8 cellular contexts compared by ENCODE assay signal in the genomic region with DNA sequence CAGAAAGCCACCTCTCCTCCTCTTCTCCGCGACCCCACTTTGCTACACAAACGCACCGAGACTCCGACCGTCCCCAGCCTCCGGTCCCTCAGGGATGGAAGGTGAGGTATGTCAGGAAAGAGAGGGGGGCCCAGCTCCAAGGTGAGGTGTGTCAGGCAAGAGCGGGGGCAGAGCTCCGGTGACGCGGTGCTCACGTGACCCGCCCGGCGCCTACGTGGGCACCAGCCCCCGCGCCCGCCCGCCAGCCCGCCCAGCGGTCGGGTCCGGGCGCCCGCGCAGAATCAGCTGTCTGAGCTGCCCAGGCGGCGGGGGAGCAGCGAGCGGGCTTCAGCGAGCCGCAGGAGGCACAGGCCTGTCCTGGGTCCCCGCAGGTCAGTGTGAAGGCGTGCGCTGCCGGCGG. TPM values are rescaled to one million over a fixed set of nuclear protein-coding genes. Genes with fewer than 3 reads are reported as not detected.
DNase-seq lines count a peak whose midpoint lies in the region; ATAC-seq, FAIRE-seq and TF ChIP-seq lines count a peak whose summit lies in the region.
"Not testable (repeated sequence)": the region's sequence is repeated elsewhere in the genome, so short reads cannot be mapped to it uniquely, and the experiment has no call there.

A gene (plus strand): TSS at position 244 of the 400 bp plus-strand sequence. CDS start 1,152 bp downstream, outside the sequence.

- peak within 1 kb of the TSS; percentile 33 for H3K4me3 ChIP-seq in BE2C (ENCODE audit: low read depth, low read length)
- peak within 1 kb of the TSS; percentile 55 for H3K4me3 ChIP-seq in endocrine pancreas (ENCODE audit: control insufficient read depth, insufficient read depth, low read length)
- peak within 1 kb of the TSS; percentile 41 to 45 for H3K4me3 ChIP-seq in kidney (ENCODE audit: low read length in 2 of 2)
- H3K4me3 ChIP-seq in pancreas: peak within 1 kb of the TSS in 2 of 4 donors; percentile 1 to 18
- peak within 1 kb of the TSS; percentile 22 to 41 (median 30) for H3K4me3 ChIP-seq in stomach

- FAIRE-seq in kidney (lab: Jason Lieb, UNC); pancreas (lab: Jason Lieb, UNC): not testable (repeated sequence)

- peak within 1 kb of the TSS; percentile 72 for H3K9ac ChIP-seq in endocrine pancreas (ENCODE audit: control insufficient read depth, insufficient read depth, low read length)
- H3K9ac ChIP-seq in kidney (ENCODE audit: low read length in 2 of 2): not testable (repeated sequence)

- not testable (repeated sequence) for TF ChIP-seq POLR2A in stomach (IDR thresholded peaks at IDR 0.05)

- H3K27ac ChIP-seq in kidney (ENCODE audit: low read depth in 2 of 2, low read length in 2 of 2); pancreas: not testable (repeated sequence)
- peak within 1 kb of the TSS in 3 of 5 donors; percentile 15 to 78 (median 48) for H3K27ac ChIP-seq in stomach

- DNase-seq in BE2C: peak; percentile 11
- peak; percentile 56 for DNase-seq in NCI-H1105 (lab: John Stamatoyannopoulos, UW)
- DNase-seq in T-cell: peak in 9 of 34 experiments; percentile 1 to 19 (median 7)
- not testable (repeated sequence) for DNase-seq in kidney, stomach
- peak in 4 of 6 donors; percentile 10 to 56 (median 16) for DNase-seq in pancreas

- intact Hi-C loops in kidney (cut with DNase I); pancreas (cut with DNase I); stomach (cut with DNase I; ENCODE audit: low total_unique reads): not testable (repeated sequence)

- H3K36me3 ChIP-seq in BE2C; endocrine pancreas (ENCODE audit: control insufficient read depth, insufficient read depth, low read length); kidney (ENCODE audit: control insufficient read depth in 1 of 2, insufficient read depth in 2 of 2, low read length in 2 of 2); pancreas; stomach: not testable (repeated sequence)

- POLR2A ChIA-PET in T-cell (lab: Charles Lee): not testable (repeated sequence)

- H3K36me3 Mint-ChIP-seq in T-cell; activated naive CD4-positive, alpha-beta T cell treated with anti-CD3 and anti-CD28 coated beads, Interleukin-2, amount 50 U/mL, for 24 hours: not testable (repeated sequence)

- 1 to 27% methylated on average over 28 to 33 of the region's 38 CpGs for WGBS in pancreas, 2 donors
- WGBS in stomach, 5 donors: 0 to 46% (median 10%) methylated on average over 7 to 27 of the region's 38 CpGs

- not testable (repeated sequence) for H3K9me3 Mint-ChIP-seq in T-cell; activated naive CD4-positive, alpha-beta T cell treated with anti-CD3 and anti-CD28 coated beads, Interleukin-2, amount 50 U/mL, for 24 hours

- peak within 1 kb of the TSS in 1 of 2 donors; percentile 37 for H3K27ac Mint-ChIP-seq in T-cell
- H3K27ac Mint-ChIP-seq in activated naive CD4-positive, alpha-beta T cell treated with anti-CD3 and anti-CD28 coated beads, Interleukin-2, amount 50 U/mL, for 24 hours: not testable (repeated sequence)

- peaks cover 7 to 13% (median 8%) of the 10 kb centered on the region in 3 donors for H3K4me1 Mint-ChIP-seq in T-cell
- not testable (repeated sequence) for H3K4me1 Mint-ChIP-seq in activated naive CD4-positive, alpha-beta T cell treated with anti-CD3 and anti-CD28 coated beads, Interleukin-2, amount 50 U/mL, for 24 hours

- H3K27me3 ChIP-seq in BE2C; endocrine pancreas (ENCODE audit: control insufficient read depth, insufficient read depth, low read length): not testable (repeated sequence)
- peaks cover 0 to 24% (median 0%) of the 10 kb centered on the region in 4 donors for H3K27me3 ChIP-seq in pancreas
- H3K27me3 ChIP-seq in stomach: peaks cover 0 to 33% (median 13%) of the 10 kb centered on the region in 3 donors

- ATAC-seq in T-cell (replicated peaks in 1 of 4) (peak; percentile 40 to 71 (median 46)), pancreas (peak; percentile 68 to 89 (median 86))

- H3K9me3 ChIP-seq in BE2C; endocrine pancreas (ENCODE audit: control insufficient read depth, low read length); kidney (ENCODE audit: control insufficient read depth in 1 of 2, low read length in 2 of 2); pancreas; stomach: not testable (repeated sequence)

- CTCF ChIA-PET in T-cell (lab: Charles Lee): not testable (repeated sequence)

- not testable (repeated sequence) for H3K4me1 ChIP-seq in BE2C; endocrine pancreas (ENCODE audit: control insufficient read depth, insufficient read depth, low read length); kidney (ENCODE audit: control insufficient read depth in 1 of 2, insufficient read depth in 1 of 2, low read depth in 1 of 2, low read length in 2 of 2); pancreas
- peaks cover 0 to 12% (median 0%) of the 10 kb centered on the region in 4 donors for H3K4me1 ChIP-seq in stomach

- not testable (repeated sequence) for TF ChIP-seq CTCF in BE2C (IDR thresholded peaks at IDR 0.05; ENCODE audit: low read depth, low read length); kidney (IDR thresholded peaks at IDR 0.05; ENCODE audit: borderline replicate concordance, extremely low read depth, insufficient read depth); pancreas (IDR thresholded peaks at IDR 0.05); stomach (IDR thresholded peaks at IDR 0.05)

- TF ChIP-seq EP300 in stomach (IDR thresholded peaks at IDR 0.05): not testable (repeated sequence)

- peak within 1 kb of the TSS; percentile 42 to 64 (median 56) for H3K4me3 Mint-ChIP-seq in T-cell
- peak within 1 kb of the TSS; percentile 76 for H3K4me3 Mint-ChIP-seq in activated naive CD4-positive, alpha-beta T cell treated with anti-CD3 and anti-CD28 coated beads, Interleukin-2, amount 50 U/mL, for 24 hours

- peaks cover 33 to 34% of the 10 kb centered on the region in 2 donors for H3K27me3 Mint-ChIP-seq in T-cell
- peaks cover 13% of the 10 kb centered on the region for H3K27me3 Mint-ChIP-seq in activated naive CD4-positive, alpha-beta T cell treated with anti-CD3 and anti-CD28 coated beads, Interleukin-2, amount 50 U/mL, for 24 hours

RNA-seq across cellular contexts. Expression of the gene that starts here (rescaled TPM):
- 0.45 TPM for polyA plus RNA-seq in BE2C (2012; ENCODE audit: insufficient read depth, insufficient read length, low read depth)
- total RNA-seq in T-cell (1 to 10 TPM in 2 of 5 donors, under 1 TPM in 3; 0.22 to 3.0 (median 0.67) TPM), kidney (2.6 TPM), pancreas (1 to 10 TPM in 4 of 6 donors, under 1 TPM in 2; 0.37 to 2.3 (median 1.4) TPM), stomach (1 to 10 TPM in 3 of 5 donors, not detected in 2; 1.3 to 7.6 (median 2.6) TPM)
- polyA plus RNA-seq in kidney (ENCODE audit: insufficient read depth, low read depth, low replicate concordance) (47.2 TPM), pancreas (10 to 100 TPM in 1 of 2 donors, 1 to 10 TPM in 1; 7.4 to 24.2 TPM), stomach (10 to 100 TPM in 1 of 3 donors, 1 to 10 TPM in 2; 4.7 to 21.0 (median 8.1) TPM)
